ENCODE assay signal across 8 cellular contexts in genomic region chr22:32050678-32051515, GRCh38. TPM values are rescaled to one million over a fixed set of nuclear protein-coding genes. Genes with fewer than 3 reads are reported as not detected.
A peak's percentile ranks its signal among the peaks of the same experiment; 100 is the strongest.
DNase-seq lines count a peak whose midpoint lies in the region; ATAC-seq, FAIRE-seq and TF ChIP-seq lines count a peak whose summit lies in the region.

No MANE protein-coding gene starts in this region.

- POLR2A ChIA-PET in Caco-2 (lab: Charles Lee), result interaction anchor here (0.6 kb wide), 1 partner anchor 56 kb away, joined by 4 read pairs; no protein-coding TSS in a partner anchor

- no peak overlapping the region for H3K4me3 ChIP-seq in Caco-2 (ENCODE audit: low read depth, low read length)
- no peak overlapping the region for H3K4me3 ChIP-seq in bronchial epithelial cell (ENCODE audit: low read depth, low read length)
- no peak overlapping the region for H3K4me3 ChIP-seq in colonic mucosa

- DNase-seq in Caco-2, result peak in 1 of 2 experiments; percentile 38
- DNase-seq in HT-29 (ENCODE audit: low spot score), result peak; percentile 69
- DNase-seq in T-helper 22 cell (ENCODE audit: low read depth), result peak; percentile 36
- peak; percentile 97 for DNase-seq in bronchial epithelial cell (ENCODE audit: low read depth)
- DNase-seq in occipital lobe (lab: John Stamatoyannopoulos, UW), result peak; percentile 9
- no peak for DNase-seq in colonic mucosa
- DNase-seq in amygdala (lab: John Stamatoyannopoulos, UW), result no peak

- no peak for ATAC-seq in HG03045 (IDR thresholded peaks at IDR 0.05; ENCODE audit: unreplicated experiment)

- no peak overlapping the region for H3K4me3 Mint-ChIP-seq in Caco-2 (ENCODE audit: unreplicated experiment)

- CTCF ChIA-PET in Caco-2 (lab: Charles Lee), result interaction anchor here (0.7 kb wide), 1 partner anchor 80 kb away, joined by 3 read pairs; no protein-coding TSS in a partner anchor

- peak; percentile 98 for FAIRE-seq in bronchial epithelial cell (lab: Jason Lieb, UNC)

- H3K36me3 Mint-ChIP-seq in Caco-2 (ENCODE audit: insufficient read depth, unreplicated experiment), result no peaks in the 10 kb centered on the region

- H3K9ac ChIP-seq in colonic mucosa (ENCODE audit: low read depth in 2 of 2, low read length in 2 of 2), result no peak overlapping the region

- peaks cover 15% of the 10 kb centered on the region for H3K4me1 Mint-ChIP-seq in Caco-2 (ENCODE audit: low read depth, unreplicated experiment)

- no peak overlapping the region for H3K27ac ChIP-seq in colonic mucosa

- H3K4me1 ChIP-seq in Caco-2 (peaks cover 27% of the 10 kb centered on the region), colonic mucosa (no peaks in the 10 kb centered on the region)

- TF ChIP-seq CTCF in Caco-2 (IDR thresholded peaks at IDR 0.05; ENCODE audit: insufficient read depth in 1 of 2, low read depth in 1 of 2, low read length in 1 of 2, severe bottlenecking in 1 of 2, unreplicated experiment in 1 of 2) (no peak), bronchial epithelial cell (IDR thresholded peaks at IDR 0.05; ENCODE audit: insufficient read depth, low read length, severe bottlenecking) (no peak), colonic mucosa (IDR thresholded peaks at IDR 0.05) (no peak)

- H3K27me3 Mint-ChIP-seq in Caco-2 (ENCODE audit: insufficient read depth, unreplicated experiment), result no peaks in the 10 kb centered on the region

- no peaks in the 10 kb centered on the region for H3K9me3 Mint-ChIP-seq in Caco-2 (ENCODE audit: unreplicated experiment)

- no peaks in the 10 kb centered on the region for H3K36me3 ChIP-seq in Caco-2 (ENCODE audit: control insufficient read depth, insufficient read depth, low read length)
- no peaks in the 10 kb centered on the region for H3K36me3 ChIP-seq in bronchial epithelial cell (ENCODE audit: control insufficient read depth, insufficient read depth, low read length)
- H3K36me3 ChIP-seq in colonic mucosa, result no peaks in the 10 kb centered on the region

- H3K27me3 ChIP-seq in Caco-2 (replicated peaks; ENCODE audit: control insufficient read depth, insufficient read depth, low read length) (no peaks in the 10 kb centered on the region), bronchial epithelial cell (ENCODE audit: control insufficient read depth, insufficient read depth, low read length) (no peaks in the 10 kb centered on the region), colonic mucosa (no peaks in the 10 kb centered on the region)

- H3K27ac Mint-ChIP-seq in Caco-2 (ENCODE audit: unreplicated experiment), result peak overlapping the region; percentile 53

- no peaks in the 10 kb centered on the region for H3K9me3 ChIP-seq in Caco-2
- no peaks in the 10 kb centered on the region for H3K9me3 ChIP-seq in colonic mucosa

- intact Hi-C loops in Caco-2 (cut with micrococcal nuclease; ENCODE audit: unreplicated experiment) (no loop called here), colonic mucosa (cut with DNase I) (no loop called here)

- BruUV-seq in Caco-2 (replicated peaks; lab: Mats Ljungman, UMichigan), result no TSS peak

RNA-seq across cellular contexts. Expression of gene SLC5A1, which starts 7.8 kb away (rescaled TPM):
- total RNA-seq in Caco-2 (2022) (0.23 and 0.81 TPM in 2 replicates), bronchial epithelial cell (0.26 and 0.90 TPM in 2 replicates), occipital lobe (not detected), colonic mucosa (10 to 100 TPM; 23.4 to 47.9 TPM)
- total RNA-seq in HT-29 (2014; rRNA removed; shearing (Covaris generic)), result 3.9 and 6.8 TPM in 2 replicates

Comparison
In these comparisons a context has a peak if more than half of its experiments do, and no peak if none do; other contexts are left out.
1. DNase-seq: peak in HT-29 (single experiment), T-helper 22 cell (single experiment), bronchial epithelial cell (single experiment) and occipital lobe (single experiment); none in colonic mucosa (single experiment) and amygdala (0 of 56).